ENCODE assay signal across 8 cellular contexts in genomic region chrX:75273483-75273882, GRCh38. TPM values are rescaled to one million over a fixed set of nuclear protein-coding genes. Genes with fewer than 3 reads are reported as not detected.
DNase-seq lines count a peak whose midpoint lies in the region; ATAC-seq and TF ChIP-seq lines count a peak whose summit lies in the region.

No MANE protein-coding gene starts in this region.

- H3K36me3 ChIP-seq in uterus, result no peaks in the 10 kb centered on the region

- no peak for TF ChIP-seq CTCF in CD14-positive monocyte (IDR thresholded peaks at IDR 0.05)
- no peak for TF ChIP-seq CTCF in LNCaP clone FGC (IDR thresholded peaks at IDR 0.05; ENCODE audit: control insufficient read depth, extremely low read depth, insufficient read depth)
- no peak for TF ChIP-seq CTCF in cardiac fibroblast (IDR thresholded peaks at IDR 0.05; ENCODE audit: low read depth, low read length)
- TF ChIP-seq CTCF in uterus (IDR thresholded peaks at IDR 0.05), result no peak

- H3K4me1 Mint-ChIP-seq in CD14-positive monocyte (peaks cover 31% of the 10 kb centered on the region), memory B cell (peaks cover 25% of the 10 kb centered on the region)

- no peak for DNase-seq in CD14-positive monocyte (ENCODE audit: low spot score)
- no peak for DNase-seq in LNCaP clone FGC (ENCODE audit: low read depth)
- DNase-seq in cardiac fibroblast (ENCODE audit: low read depth in 2 of 2), result peak in 1 of 2 donors; percentile 24
- DNase-seq in memory B cell (ENCODE audit: low spot score in 2 of 2), result no peak
- DNase-seq in uterus, result no peak
- no peak for DNase-seq in AML-193 (lab: John Stamatoyannopoulos, UW)

- TF ChIP-seq POLR2A in uterus (IDR thresholded peaks at IDR 0.05), result no peak

- H3K4me3 Mint-ChIP-seq in CD14-positive monocyte (peak overlapping the region; percentile 92 to 97), memory B cell (peak overlapping the region; percentile 92)

- peaks cover 0 to 3% (median 0%) of the 10 kb centered on the region in 3 donors for H3K27me3 Mint-ChIP-seq in CD14-positive monocyte (ENCODE audit: low read depth in 3 of 3)
- H3K27me3 Mint-ChIP-seq in memory B cell, result no peaks in the 10 kb centered on the region

- peak overlapping the region; percentile 88 for H3K27ac ChIP-seq in uterus

- H3K9me3 Mint-ChIP-seq in CD14-positive monocyte, result peaks cover 0 to 7% (median 2%) of the 10 kb centered on the region in 7 donors
- no peaks in the 10 kb centered on the region for H3K9me3 Mint-ChIP-seq in memory B cell

- no peaks in the 10 kb centered on the region for H3K4me1 ChIP-seq in uterus

- intact Hi-C loops in CD14-positive monocyte (cut with micrococcal nuclease), result no loop called here
- intact Hi-C loops in uterus (cut with DNase I; ENCODE audit: low total_unique reads), result no loop called here

- ATAC-seq in GM21367 (IDR thresholded peaks at IDR 0.05; ENCODE audit: unreplicated experiment) (peak; percentile 13), memory B cell (ENCODE audit: low read depth) (peak; percentile 13), HG03378 (IDR thresholded peaks at IDR 0.05; ENCODE audit: unreplicated experiment) (no peak)

- H3K9me3 ChIP-seq in uterus, result no peaks in the 10 kb centered on the region

- no peaks in the 10 kb centered on the region for H3K36me3 Mint-ChIP-seq in CD14-positive monocyte
- H3K36me3 Mint-ChIP-seq in memory B cell, result no peaks in the 10 kb centered on the region

- H3K27me3 ChIP-seq in uterus, result no peaks in the 10 kb centered on the region

- H3K4me3 ChIP-seq in LNCaP clone FGC (ENCODE audit: low read depth, low read length) (peak overlapping the region; percentile 75), cardiac fibroblast (replicated peaks in 1 of 2; ENCODE audit: low read depth in 2 of 2, low read length in 2 of 2) (peak overlapping the region; percentile 70 to 73), uterus (peak overlapping the region; percentile 58 to 65)

- H3K27ac Mint-ChIP-seq in CD14-positive monocyte, result peak overlapping the region; percentile 90 to 98 (median 96)
- peak overlapping the region; percentile 92 for H3K27ac Mint-ChIP-seq in memory B cell

RNA-seq across cellular contexts. Expression of gene UPRT, which starts 0.4 kb away (rescaled TPM):
- 10 to 100 TPM; 11.7 to 12.3 TPM for polyA plus RNA-seq in CD14-positive monocyte
- total RNA-seq in uterus, result 10 to 100 TPM in 3 of 4 donors, 1 to 10 TPM in 1; 4.7 to 24.1 (median 17.7) TPM
